8 cellular contexts compared by ENCODE assay signal in genomic region chr7:77536017-77536412, GRCh38. TPM values are rescaled to one million over a fixed set of nuclear protein-coding genes. Genes with fewer than 3 reads are reported as not detected.
A peak's percentile ranks its signal among the peaks of the same experiment; 100 is the strongest.
DNase-seq lines count a peak whose midpoint lies in the region; ATAC-seq and TF ChIP-seq lines count a peak whose summit lies in the region.

No MANE protein-coding gene starts in this region.

- intact Hi-C loops in psoas muscle (cut with DNase I) = loop anchor here in 1 of 2 donors (5.0 kb wide), 1 partner anchor 119 kb away; the partner anchor contains the start of gene GSAP

- H3K27me3 ChIP-seq in GM06990 (replicated peaks; ENCODE audit: control insufficient read depth, insufficient read depth, low read length) (no peaks in the 10 kb centered on the region), SJSA1 (replicated peaks) (no peaks in the 10 kb centered on the region), psoas muscle (ENCODE audit: insufficient read depth in 3 of 3, low read length in 2 of 3) (no peaks in the 10 kb centered on the region)

- peak overlapping the region; percentile 57; the same call in 1 of the 2 replicates for H3K27ac ChIP-seq in SJSA1
- H3K27ac ChIP-seq in psoas muscle = peak overlapping the region; percentile 93

- peak overlapping the region; percentile 84 for H3K4me3 ChIP-seq in GM06990 (replicated peaks; ENCODE audit: low read depth, low read length)
- H3K4me3 ChIP-seq in SJSA1 = peak overlapping the region; percentile 88
- peak overlapping the region; percentile 63 for H3K4me3 ChIP-seq in fibroblast of mammary gland (ENCODE audit: control insufficient read depth, low read depth, low read length)
- peak overlapping the region; percentile 86 for H3K4me3 ChIP-seq in psoas muscle

- no peak for DNase-seq in GM06990 (ENCODE audit: extremely low read depth, insufficient read length)
- no peak for DNase-seq in SJSA1 (ENCODE audit: low read depth in 1 of 2, low spot score in 2 of 2)
- no peak for DNase-seq in fibroblast of mammary gland (ENCODE audit: low read depth)
- DNase-seq in psoas muscle = no peak
- DNase-seq in NCI-H748 treated with DMSO at 0.1 percent for 48 hours (lab: John Stamatoyannopoulos, UW) = no peak
- no peak for DNase-seq in NCI-H1930 (lab: John Stamatoyannopoulos, UW)
- no peak for DNase-seq in NCI-H1436 (lab: John Stamatoyannopoulos, UW)
- DNase-seq in ecto neural progenitor cell (ENCODE audit: low spot score) = no peak

- 34 to 37% (median 35%) methylated on average over 9 of the region's 9 CpGs for WGBS in psoas muscle, 3 donors

- H3K36me3 ChIP-seq in GM06990 (ENCODE audit: control insufficient read depth, insufficient read depth, low read length) (no peaks in the 10 kb centered on the region), SJSA1 (peaks cover 12% of the 10 kb centered on the region), psoas muscle (ENCODE audit: insufficient read depth in 1 of 2, low read depth in 1 of 2) (no peaks in the 10 kb centered on the region)

- TF ChIP-seq CTCF in GM06990 (IDR thresholded peaks at IDR 0.05; ENCODE audit: insufficient read depth, low read length, poor library complexity, severe bottlenecking) = no peak
- no peak for TF ChIP-seq CTCF in fibroblast of mammary gland (conservative IDR thresholded peaks at IDR 0.05; ENCODE audit: control insufficient read depth, insufficient read depth, low read depth, low read length)
- TF ChIP-seq CTCF in psoas muscle (IDR thresholded peaks at IDR 0.05) = no peak

- no peak for ATAC-seq in psoas muscle

- H3K9me3 ChIP-seq in SJSA1 (replicated peaks) (no peaks in the 10 kb centered on the region), psoas muscle (no peaks in the 10 kb centered on the region)

- peaks cover 12% of the 10 kb centered on the region for H3K4me1 ChIP-seq in SJSA1 (replicated peaks)
- peaks cover 15% of the 10 kb centered on the region for H3K4me1 ChIP-seq in psoas muscle

RNA-seq across cellular contexts. Expression of gene PTPN12, which starts 1.1 kb away (rescaled TPM):
- 24.7 and 34.8 TPM in 2 replicates for total RNA-seq in SJSA1 (2014; rRNA removed; shearing (Covaris generic))
- total RNA-seq in psoas muscle = 10 to 100 TPM; 28.5 to 48.1 (median 34.1) TPM
- polyA plus RNA-seq in psoas muscle = 10 to 100 TPM; 16.5 to 52.6 (median 27.4) TPM
